Comparison of ENCODE assay signal across 2 cellular contexts in the genomic region with DNA sequence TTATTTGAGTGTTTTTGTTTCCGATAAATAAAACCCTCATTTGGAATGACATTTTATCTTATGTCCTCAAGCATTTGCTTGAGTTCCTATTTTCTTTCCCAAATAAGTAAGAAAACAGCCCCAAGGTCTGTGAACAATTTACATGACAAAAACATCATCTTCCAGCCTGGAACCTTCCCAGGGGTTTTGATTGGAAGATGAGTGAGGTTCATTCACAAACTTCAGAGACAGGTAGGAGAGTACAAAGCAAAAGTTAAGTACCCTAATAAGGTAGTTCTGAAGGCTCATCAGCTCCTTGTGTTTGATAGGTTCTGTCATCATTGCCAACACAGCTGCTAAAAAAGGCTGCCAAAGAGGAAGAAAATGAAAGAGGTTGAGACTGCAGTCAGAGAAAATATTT.
TF ChIP-seq lines count a peak whose summit lies in the region.

No MANE protein-coding gene starts in this region.

TF ChIP-seq in H1, 55 proteins besides CTCF, POLR2A, EP300 and RAD21:
- no peak for TF ChIP-seq TAF1 (IDR thresholded peaks at IDR 0.05; ENCODE audit: low read depth, low read length)
- TF ChIP-seq NANOG (IDR thresholded peaks at IDR 0.05; ENCODE audit: insufficient read depth, low read depth, low read length, poor library complexity, severe bottlenecking), result peak; percentile 57
TF ChIP-seq in H1: peak in this region for 1.

TF ChIP-seq in GM12891, 5 proteins besides CTCF, POLR2A, EP300 and RAD21:
- TF ChIP-seq SPI1 (IDR thresholded peaks at IDR 0.05; ENCODE audit: low read depth, low read length), result no peak
- no peak for TF ChIP-seq TAF1 (IDR thresholded peaks at IDR 0.05; ENCODE audit: low read depth, low read length)
- TF ChIP-seq POLR2AphosphoS5 (IDR thresholded peaks at IDR 0.05; ENCODE audit: low read depth, low read length), result no peak
- no peak for TF ChIP-seq POU2F2 (IDR thresholded peaks at IDR 0.05; ENCODE audit: low read depth, low read length)
- no peak for TF ChIP-seq PAX5 (IDR thresholded peaks at IDR 0.05; ENCODE audit: insufficient read depth, low read length, severe bottlenecking)
